In the genomic region with DNA sequence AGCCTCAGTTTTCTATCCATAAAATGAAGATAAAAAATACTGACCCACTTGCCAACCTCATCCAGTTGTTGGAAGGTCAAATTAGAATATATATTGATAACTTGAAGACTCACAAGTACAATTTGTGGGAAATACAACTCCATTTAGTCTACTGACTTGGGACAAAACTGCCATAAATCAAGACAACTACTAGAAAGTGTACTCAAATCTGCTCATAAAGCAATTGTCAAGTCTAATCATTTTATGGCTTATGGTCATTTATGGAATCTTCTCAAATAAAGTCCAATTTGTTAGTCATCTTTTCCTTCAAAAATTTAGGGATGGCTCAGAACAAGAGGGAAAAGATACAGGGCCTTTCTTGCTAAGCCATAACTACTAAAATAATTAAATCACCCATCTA, we compare ENCODE assay signal across 1 cellular context.
TF ChIP-seq lines count a peak whose summit lies in the region.

No MANE protein-coding gene starts in this region.

TF ChIP-seq in GM12878, 131 proteins besides CTCF, POLR2A, EP300 and RAD21 (continued from another document):
- TF ChIP-seq, protein P1, sequence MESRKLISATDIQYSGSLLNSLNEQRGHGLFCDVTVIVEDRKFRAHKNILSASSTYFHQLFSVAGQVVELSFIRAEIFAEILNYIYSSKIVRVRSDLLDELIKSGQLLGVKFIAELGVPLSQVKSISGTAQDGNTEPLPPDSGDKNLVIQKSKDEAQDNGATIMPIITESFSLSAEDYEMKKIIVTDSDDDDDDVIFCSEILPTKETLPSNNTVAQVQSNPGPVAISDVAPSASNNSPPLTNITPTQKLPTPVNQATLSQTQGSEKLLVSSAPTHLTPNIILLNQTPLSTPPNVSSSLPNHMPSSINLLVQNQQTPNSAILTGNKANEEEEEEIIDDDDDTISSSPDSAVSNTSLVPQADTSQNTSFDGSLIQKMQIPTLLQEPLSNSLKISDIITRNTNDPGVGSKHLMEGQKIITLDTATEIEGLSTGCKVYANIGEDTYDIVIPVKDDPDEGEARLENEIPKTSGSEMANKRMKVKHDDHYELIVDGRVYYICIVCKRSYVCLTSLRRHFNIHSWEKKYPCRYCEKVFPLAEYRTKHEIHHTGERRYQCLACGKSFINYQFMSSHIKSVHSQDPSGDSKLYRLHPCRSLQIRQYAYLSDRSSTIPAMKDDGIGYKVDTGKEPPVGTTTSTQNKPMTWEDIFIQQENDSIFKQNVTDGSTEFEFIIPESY (IDR thresholded peaks at IDR 0.05), result no peak
